ENCODE assay signal across 8 cellular contexts in the genomic region with DNA sequence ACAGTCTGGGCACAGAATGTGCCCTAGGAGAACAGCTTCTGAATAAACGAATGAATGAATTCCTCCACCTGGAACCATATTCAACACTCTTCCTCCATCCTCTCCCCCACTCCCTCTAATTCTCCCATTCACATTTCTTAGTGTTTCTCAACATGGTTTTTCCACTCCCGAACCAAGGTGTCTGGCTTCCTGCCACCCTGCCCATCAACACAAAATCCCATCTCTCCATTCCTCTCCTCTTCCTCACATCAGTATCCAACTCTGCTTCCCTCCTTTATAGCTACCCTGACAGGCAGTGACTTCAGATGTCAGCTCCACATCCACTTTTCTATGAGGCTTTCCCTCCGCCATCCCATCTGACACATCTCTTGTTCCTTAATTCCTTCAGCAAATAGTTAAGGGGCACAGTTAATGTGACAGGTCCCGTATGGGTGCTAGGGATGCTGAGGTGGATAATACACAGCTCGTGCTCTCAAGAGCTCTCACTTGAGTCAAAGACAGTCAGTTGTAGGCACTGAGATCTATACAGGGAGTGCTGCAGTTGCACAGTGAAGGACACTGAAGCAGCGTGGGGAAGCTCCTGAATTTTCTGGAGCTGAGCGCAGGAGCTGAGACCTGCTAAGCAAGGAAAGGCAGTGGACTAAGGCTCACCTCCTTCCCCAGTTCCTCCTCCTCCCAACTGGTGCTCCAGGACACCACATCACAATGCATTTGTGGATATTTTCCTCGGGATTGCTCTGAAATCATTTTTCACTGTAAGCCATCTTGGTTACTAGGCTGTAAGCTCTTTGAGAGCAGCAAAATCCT. TPM values are rescaled to one million over a fixed set of nuclear protein-coding genes. Genes with fewer than 3 reads are reported as not detected.
DNase-seq lines count a peak whose midpoint lies in the region; ATAC-seq and TF ChIP-seq lines count a peak whose summit lies in the region.
"Had no signal": no experiment of that assay in that cellular context is flagged by ENCODE, and none has a peak within 500 bp of the region (broad histone marks: within the 10 kb centered on the region; RNA-seq: fewer than 3 reads in every experiment).

No MANE protein-coding gene starts in this region.

- H3K9me2 ChIP-seq in PC-9 (ENCODE audit: insufficient read depth), result no peaks in the 10 kb centered on the region

- ATAC-seq in thoracic aorta (ENCODE audit: insufficient number of reproducible peaks, low FRiP score, low read depth), result no peak

- intact Hi-C loops in PC-9 (cut with micrococcal nuclease; ENCODE audit: unreplicated experiment) (no loop called here), left ventricle myocardium inferior (cut with micrococcal nuclease) (loop anchor here (10.0 kb wide), 1 partner anchor 46 kb away; a partner anchor contains a TSS)

- peaks cover 8% of the 10 kb centered on the region; the same call in 1 of the 2 replicates for H4K20me1 ChIP-seq in PC-9 (ENCODE audit: insufficient read depth)

- no peak for TF ChIP-seq CTCF in PC-9 (conservative IDR thresholded peaks at IDR 0.05)
- no peak for TF ChIP-seq CTCF in left ventricle myocardium inferior (IDR thresholded peaks at IDR 0.05; ENCODE audit: borderline replicate concordance)
- no peak for TF ChIP-seq CTCF in thoracic aorta (IDR thresholded peaks at IDR 0.05)

- H3K4me3 ChIP-seq in PC-9 (peak overlapping the region; percentile 92; the same call in 1 of the 2 replicates), left ventricle myocardium inferior (peak overlapping the region; percentile 90), thoracic aorta (peak overlapping the region; percentile 89)

- no peak for DNase-seq in PC-9
- no peak for DNase-seq in left ventricle myocardium inferior
- no peak for DNase-seq in thoracic aorta (ENCODE audit: low spot score)
- no peak for DNase-seq in stimulated activated CD4-positive, alpha-beta T cell treated with anti-CD3 and anti-CD28 coated beads, Interleukin-4, amount 100 ng/mL, for 1 hour
- DNase-seq in islet precursor cell, result no peak
- DNase-seq in NCI-H146 treated with DMSO at 0.1 percent for 48 hours (lab: John Stamatoyannopoulos, UW; ENCODE audit: unreplicated experiment), result no peak
- DNase-seq: activated CD4-positive, CD25-positive, alpha-beta regulatory T cell had no signal

- H3K36me3 ChIP-seq in PC-9 (ENCODE audit: low read depth), result peaks cover 7% of the 10 kb centered on the region
- H3K36me3 ChIP-seq in left ventricle myocardium inferior, result peaks cover 6% of the 10 kb centered on the region
- peaks cover 3% of the 10 kb centered on the region for H3K36me3 ChIP-seq in thoracic aorta

- POLR2A ChIA-PET in PC-9 (lab: Charles Lee; ENCODE audit: unreplicated experiment), result interaction anchor here (0.6 to 1.1 kb wide), 4 partner anchors 9 to 622 kb away, joined by 3 to 6 read pairs (median 5); no protein-coding TSS in a partner anchor

- CTCF ChIA-PET in PC-9 (lab: Charles Lee), result interaction anchor here (0.6 to 1.0 kb wide), 3 partner anchors 13 to 201 kb away, joined by 3 to 13 read pairs (median 4); no protein-coding TSS in a partner anchor

- peaks cover 50% of the 10 kb centered on the region for H3F3A ChIP-seq in PC-9 (ENCODE audit: insufficient read depth, low read depth)

- H2AFZ ChIP-seq in PC-9, result no peak overlapping the region

- no peaks in the 10 kb centered on the region for H3K9me3 ChIP-seq in PC-9 (ENCODE audit: insufficient read depth, low read depth)
- H3K9me3 ChIP-seq in left ventricle myocardium inferior (replicated peaks), result no peaks in the 10 kb centered on the region
- no peaks in the 10 kb centered on the region for H3K9me3 ChIP-seq in thoracic aorta

- peak overlapping the region; percentile 83 for H3K4me2 ChIP-seq in PC-9
- H3K4me2 ChIP-seq: KMS-11 had no signal

- H3K4me1 ChIP-seq in PC-9 (replicated peaks; ENCODE audit: insufficient read depth), result peaks cover 77% of the 10 kb centered on the region
- peaks cover 99% of the 10 kb centered on the region for H3K4me1 ChIP-seq in left ventricle myocardium inferior
- H3K4me1 ChIP-seq in thoracic aorta (ENCODE audit: control insufficient read depth in 1 of 2, low read depth in 2 of 2), result peaks cover 41 to 68% of the 10 kb centered on the region in 2 donors

- H3K27me3 ChIP-seq in PC-9 (ENCODE audit: insufficient read depth, low read depth) (no peaks in the 10 kb centered on the region), left ventricle myocardium inferior (ENCODE audit: low read depth) (no peaks in the 10 kb centered on the region), thoracic aorta (replicated peaks; ENCODE audit: insufficient read depth) (no peaks in the 10 kb centered on the region)

- H3K27ac ChIP-seq in PC-9 (peak overlapping the region; percentile 49), left ventricle myocardium inferior (replicated peaks) (peak overlapping the region; percentile 99), thoracic aorta (peak overlapping the region; percentile 98 to 99)
- H3K27ac ChIP-seq: KMS-11 had no signal

- H3K79me2 ChIP-seq in PC-9 (ENCODE audit: low read depth), result peaks cover 77% of the 10 kb centered on the region

- no TSS peak for BruUV-seq in PC-9 (replicated peaks; lab: Mats Ljungman, UMichigan)

RNA-seq across cellular contexts. Expression of a gene that starts 2.7 kb away (rescaled TPM):
- total RNA-seq in PC-9 (2021) (144 and 165 TPM in 2 replicates), left ventricle myocardium inferior (45.6 TPM), thoracic aorta (100 to 1,000 TPM; 311 to 384 TPM)

RNA-seq across cellular contexts. Expression of a gene that starts 28.7 kb away (rescaled TPM):
- total RNA-seq in PC-9 (2021) (86.5 and 89.9 TPM in 2 replicates), left ventricle myocardium inferior (0.08 TPM), thoracic aorta (under 1 TPM in 1 of 2 donors, not detected in 1; 0.78 TPM)

RNA-seq across cellular contexts. Expression of a gene that starts 36.2 kb away (rescaled TPM):
- 460 and 549 TPM in 2 replicates for total RNA-seq in PC-9 (2021)
- total RNA-seq in left ventricle myocardium inferior, result 0.22 TPM
- 10 to 100 TPM; 16.4 to 33.5 TPM for total RNA-seq in thoracic aorta

RNA-seq across cellular contexts. Expression of a gene that starts 44.8 kb away (rescaled TPM):
- total RNA-seq in PC-9 (2021) (178 and 185 TPM in 2 replicates), left ventricle myocardium inferior (23.5 TPM), thoracic aorta (100 to 1,000 TPM; 176 to 217 TPM)

Comparison
In these comparisons a context has a peak if more than half of its experiments do, and no peak if none do; other contexts are left out.
1. H3K27ac ChIP-seq: peak in every context shown above with its lines; median percentile 99 in left ventricle myocardium inferior; 98 in thoracic aorta; 49 in PC-9.
2. RNA of a gene that starts 28.7 kb away (total RNA-seq): 86.5 to 89.9 TPM in PC-9; 0.78 TPM in thoracic aorta and 0.08 TPM in left ventricle myocardium inferior (single experiment); every median in the first group is over 10 times any median in the second.
3. RNA of a gene that starts 36.2 kb away (total RNA-seq): 460 to 549 TPM in PC-9; 16.4 to 33.5 TPM in thoracic aorta and 0.22 TPM in left ventricle myocardium inferior (single experiment); every median in the first group is over 10 times any median in the second.
4. Peak in every context shown above with its lines, with median percentiles within 50 percentile points of each other: H3K4me3 ChIP-seq.